Comparison of ENCODE assay signal across 10 cellular contexts in genomic region chr7:75833662-75834061, GRCh38. TPM values are rescaled to one million over a fixed set of nuclear protein-coding genes. Genes with fewer than 3 reads are reported as not detected.
DNase-seq lines count a peak whose midpoint lies in the region; FAIRE-seq and TF ChIP-seq lines count a peak whose summit lies in the region.
"Not testable (repeated sequence)": the region's sequence is repeated elsewhere in the genome, so short reads cannot be mapped to it uniquely, and the experiment has no call there.
"Had no signal": no experiment of that assay in that cellular context is flagged by ENCODE, and none has a peak within 500 bp of the region (broad histone marks: within the 10 kb centered on the region; RNA-seq: fewer than 3 reads in every experiment).

No MANE protein-coding gene starts in this region.

- not testable (repeated sequence) for H3K4me2 ChIP-seq in mammary epithelial cell (ENCODE audit: insufficient read depth, low read depth, low read length); keratinocyte (ENCODE audit: control insufficient read depth, extremely low read depth, insufficient read depth, low read depth, low read length)

- WGBS in mammary epithelial cell (ENCODE audit: low coverage, missing lambda C conversion rate): 56% methylated on average over 2 of the region's 6 CpGs

- not testable (repeated sequence) for H3K9me3 ChIP-seq in mammary epithelial cell (replicated peaks; ENCODE audit: insufficient read depth, low read length); keratinocyte (ENCODE audit: control insufficient read depth, low read depth, low read length)

- H3K9ac ChIP-seq in mammary epithelial cell (ENCODE audit: insufficient read depth, low read length); keratinocyte (ENCODE audit: control insufficient read depth, extremely low read depth, insufficient read depth, low read length): not testable (repeated sequence)

- H3K79me2 ChIP-seq in mammary epithelial cell (ENCODE audit: insufficient read depth, low read length); keratinocyte (ENCODE audit: control insufficient read depth, insufficient read depth, low read length): not testable (repeated sequence)

- H3K27me3 ChIP-seq in mammary epithelial cell (ENCODE audit: insufficient read depth, low read length); keratinocyte (ENCODE audit: control insufficient read depth, extremely low read depth, insufficient read depth, low read length): not testable (repeated sequence)

- H3K9me1 ChIP-seq in keratinocyte (ENCODE audit: control insufficient read depth, extremely low read depth, insufficient read depth, low read length): not testable (repeated sequence)

- H4K20me1 ChIP-seq in mammary epithelial cell (ENCODE audit: insufficient read depth, low read length); keratinocyte (ENCODE audit: control insufficient read depth, extremely low read depth, insufficient read depth, low read length): not testable (repeated sequence)

- not testable (repeated sequence) for H2AFZ ChIP-seq in mammary epithelial cell (ENCODE audit: low read depth, low read length); keratinocyte (ENCODE audit: control insufficient read depth, low read length)

- TF ChIP-seq CTCF in mammary epithelial cell (conservative IDR thresholded peaks at IDR 0.05 in 1 of 2, IDR thresholded peaks at IDR 0.05 in 1 of 2; ENCODE audit: extremely low read depth in 1 of 2, insufficient read depth in 1 of 2, low read depth in 1 of 2, low read length in 2 of 2); fibroblast of mammary gland (conservative IDR thresholded peaks at IDR 0.05; ENCODE audit: control insufficient read depth, insufficient read depth, low read depth, low read length); keratinocyte (optimal IDR thresholded peaks at IDR 0.05 in 1 of 3, IDR thresholded peaks at IDR 0.05 in 1 of 3, conservative IDR thresholded peaks at IDR 0.05 in 1 of 3; ENCODE audit: extremely low read depth in 1 of 3, insufficient read depth in 2 of 3, low read length in 3 of 3): not testable (repeated sequence)

- H3K4me3 ChIP-seq in mammary epithelial cell (replicated peaks in 1 of 3; ENCODE audit: insufficient read depth in 1 of 3, low read depth in 2 of 3, low read length in 3 of 3); fibroblast of mammary gland (ENCODE audit: control insufficient read depth, low read depth, low read length); keratinocyte (ENCODE audit: control insufficient read depth in 2 of 3, extremely low read depth in 1 of 3, insufficient read depth in 2 of 3, low read depth in 1 of 3, low read length in 3 of 3): not testable (repeated sequence)

- not testable (repeated sequence) for H3K36me3 ChIP-seq in mammary epithelial cell (ENCODE audit: insufficient read depth, low read length); keratinocyte (ENCODE audit: control insufficient read depth in 2 of 2, extremely low read depth in 1 of 2, insufficient read depth in 2 of 2, low read length in 2 of 2)

- FAIRE-seq in RCC 7860 (lab: Jason Lieb, UNC): not testable (repeated sequence)
- FAIRE-seq in keratinocyte (lab: Jason Lieb, UNC): peak; percentile 76

- H3K4me1 ChIP-seq in mammary epithelial cell (ENCODE audit: insufficient read depth, low read length); keratinocyte (ENCODE audit: control insufficient read depth, extremely low read depth, insufficient read depth, low read length): not testable (repeated sequence)

- not testable (repeated sequence) for H3K27ac ChIP-seq in mammary epithelial cell (ENCODE audit: insufficient read depth, low read depth, low read length); keratinocyte (ENCODE audit: control insufficient read depth, insufficient read depth, low read length)

- in situ Hi-C loops in mammary epithelial cell (cut with MboI; ENCODE audit: low sequenced_read_pairs in 2 of 2): not testable (repeated sequence)

- not testable (repeated sequence) for BruUV-seq in mammary epithelial cell (replicated peaks; lab: Mats Ljungman, UMichigan)

- CTCF ChIA-PET in mammary epithelial cell (lab: Charles Lee; ENCODE audit: low non-redundant PET): not testable (repeated sequence)

- DNase-seq in ELR (ENCODE audit: low read depth) (peak; percentile 57), HT1080 (ENCODE audit: low read depth) (peak; percentile 87), RCC 7860 (ENCODE audit: low spot score) (peak; percentile 41), amniotic epithelial cell (ENCODE audit: low read depth) (peak; percentile 18), mammary epithelial cell (peak; percentile 51), fibroblast of mammary gland (ENCODE audit: low read depth) (peak; percentile 30)
- not testable (repeated sequence) for DNase-seq in keratinocyte (ENCODE audit: low read depth, low spot score)

- dilution Hi-C loops in mammary epithelial cell (cut with HindIII; ENCODE audit: low sequenced_read_pairs); keratinocyte (cut with MboI; ENCODE audit: extremely low pct_ligation_motif_present, low sequenced_read_pairs): not testable (repeated sequence)

- intact Hi-C loops in mammary epithelial cell (cut with micrococcal nuclease): not testable (repeated sequence)

RNA-seq across cellular contexts. Expression of gene CCL24, which starts 20.1 kb away (rescaled TPM):
- total RNA-seq in HT1080 (2014; rRNA removed; shearing (Covaris generic)): not detected in 2 replicates
- not detected in 2 replicates for polyA plus RNA-seq in HT1080 (2015; cell fraction: cytosol; rRNA removed)
- polyA plus RNA-seq in HT1080 (2015; cell fraction: nucleus; rRNA removed): not detected in 2 replicates
- total RNA-seq in mammary epithelial cell: not detected
- not detected for polyA plus RNA-seq in mammary epithelial cell
- not detected for polyA minus RNA-seq in mammary epithelial cell
- polyA plus RNA-seq in keratinocyte: not detected in 3 replicates
- not detected for polyA plus RNA-seq in keratinocyte (2011; ENCODE audit: low read depth)
- not detected in 2 replicates for polyA plus RNA-seq in keratinocyte (2011; cell fraction: cytosol; rRNA removed)
- polyA plus RNA-seq in keratinocyte (2011; cell fraction: nucleus; rRNA removed): not detected in 2 replicates
- not detected in 2 replicates for polyA plus RNA-seq in keratinocyte (2012; ENCODE audit: low replicate concordance)
- polyA minus RNA-seq in keratinocyte: not detected in 3 replicates
- not detected for polyA minus RNA-seq in keratinocyte (2011; cell fraction: cytosol; rRNA and poly(A)+ RNA removed)
- polyA minus RNA-seq in keratinocyte (2011; cell fraction: nucleus; rRNA and poly(A)+ RNA removed): not detected in 2 replicates
- total RNA-seq: G401, NCI-H460 had no signal
- polyA plus RNA-seq: BJ had no signal

RNA-seq across cellular contexts. Expression of gene RHBDD2, which starts 45.2 kb away (rescaled TPM):
- 19.0 and 31.2 TPM in 2 replicates for total RNA-seq in HT1080 (2014; rRNA removed; shearing (Covaris generic))
- polyA plus RNA-seq in HT1080 (2015; cell fraction: cytosol; rRNA removed): 27.2 and 29.4 TPM in 2 replicates
- 13.3 and 15.6 TPM in 2 replicates for polyA plus RNA-seq in HT1080 (2015; cell fraction: nucleus; rRNA removed)
- total RNA-seq in mammary epithelial cell: 10 to 100 TPM; 51.9 to 52.0 TPM
- polyA plus RNA-seq in mammary epithelial cell (50.8 TPM), keratinocyte (24.1 to 35.4 TPM (median 26.3 TPM) in 3 replicates)
- polyA minus RNA-seq in mammary epithelial cell (39.9 TPM), keratinocyte (24.3 to 54.7 TPM (median 34.0 TPM) in 3 replicates)
- 10.6 TPM for polyA plus RNA-seq in keratinocyte (2011; ENCODE audit: low read depth)
- polyA plus RNA-seq in keratinocyte (2011; cell fraction: cytosol; rRNA removed): 32.2 and 47.8 TPM in 2 replicates
- polyA plus RNA-seq in keratinocyte (2011; cell fraction: nucleus; rRNA removed): 28.1 and 37.3 TPM in 2 replicates
- polyA plus RNA-seq in keratinocyte (2012; ENCODE audit: low replicate concordance): 38.2 and 59.4 TPM in 2 replicates
- 38.8 TPM for polyA minus RNA-seq in keratinocyte (2011; cell fraction: cytosol; rRNA and poly(A)+ RNA removed)
- 12.1 and 18.5 TPM in 2 replicates for polyA minus RNA-seq in keratinocyte (2011; cell fraction: nucleus; rRNA and poly(A)+ RNA removed)
